Comparison of ENCODE assay signal across 21 cellular contexts in the genomic region with DNA sequence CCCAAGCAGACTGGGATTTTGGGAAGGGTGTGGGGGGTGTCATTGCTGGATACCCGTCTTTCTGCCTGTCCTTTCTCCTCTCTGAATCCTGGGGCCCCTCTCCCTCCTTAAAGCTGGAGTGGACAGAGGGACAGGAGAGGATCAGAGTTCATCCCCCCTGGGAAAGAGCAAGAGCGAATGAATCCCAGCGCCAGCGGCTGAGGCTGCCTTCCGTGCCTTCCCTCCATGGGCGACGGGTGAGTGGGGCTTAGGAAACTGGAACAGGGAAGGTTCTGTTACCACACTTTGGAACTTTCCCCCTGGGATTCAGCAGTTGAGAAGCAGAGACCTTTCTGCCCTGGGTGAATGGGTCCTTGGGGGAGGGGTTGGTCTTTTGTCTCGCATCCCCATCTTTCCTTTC.
"Had no signal": no experiment of that assay in that cellular context is flagged by ENCODE, and none has a peak within 500 bp of the region (broad histone marks: within the 10 kb centered on the region; RNA-seq: fewer than 3 reads in every experiment).

No MANE protein-coding gene starts in this region.

- H3K27me3 ChIP-seq: breast epithelium, foreskin keratinocyte, right atrium auricular region, suprapubic skin, transverse colon had no signal

- H3K4me1 ChIP-seq: breast epithelium, prostate gland, suprapubic skin, transverse colon had no signal

- DNase-seq: activated CD4-positive, alpha-beta T cell treated with anti-CD3 and anti-CD28 coated beads, Interleukin-2, amount 50 U/mL, for 4 hours; activated naive CD4-positive, alpha-beta T cell treated with anti-CD3 and anti-CD28 coated beads, Interleukin-2, amount 10 ng/mL, durations not matched to agents 7 days and 5 days; activated T-cell treated with anti-CD3 and anti-CD28 coated beads, Interleukin-2, amount 50 U/mL, for 4 hours; aorta; cerebellar nuclear complex; dermis blood vessel endothelial cell; foreskin keratinocyte; hippocampal formation; kidney; nephron progenitor cell; stimulated activated naive CD8-positive, alpha-beta T cell treated with anti-CD3 and anti-CD28 coated beads, Interleukin-15, amount 100 ng/mL, for 72 hours; SW 1271; T-helper 2 cell; transverse colon; WERI-Rb-1 had no signal

- H3K36me3 ChIP-seq: breast epithelium, prostate gland, right atrium auricular region, suprapubic skin, transverse colon, WERI-Rb-1 had no signal

- ATAC-seq: activated T-cell treated with anti-CD3 and anti-CD28 coated beads, Interleukin-2, amount 50 U/mL, for 4 hours; foreskin keratinocyte; left lobe of liver; stimulated activated naive CD8-positive, alpha-beta T cell treated with anti-CD3 and anti-CD28 coated beads, Interleukin-15, amount 100 ng/mL, for 72 hours had no signal

- H3K4me3 ChIP-seq: breast epithelium, prostate gland, right atrium auricular region, suprapubic skin, transverse colon had no signal

- H3K9me3 ChIP-seq: breast epithelium, prostate gland, right atrium auricular region, suprapubic skin, transverse colon had no signal

- FAIRE-seq: kidney had no signal

- H3K27ac ChIP-seq: breast epithelium, epithelial cell of prostate, foreskin keratinocyte, prostate gland, right atrium auricular region, suprapubic skin, transverse colon, WERI-Rb-1 had no signal
